ENCODE assay signal across 1 cellular context in genomic region chr3:152593242-152593641, GRCh38.
TF ChIP-seq lines count a peak whose summit lies in the region.

No MANE protein-coding gene starts in this region.

TF ChIP-seq in GM23338, 12 proteins besides CTCF, POLR2A, EP300 and RAD21 (continued from another document):
- TF ChIP-seq REST (IDR thresholded peaks at IDR 0.05; ENCODE audit: unreplicated experiment), result no peak
- no peak for TF ChIP-seq POLR2AphosphoS5 (IDR thresholded peaks at IDR 0.05; ENCODE audit: low read depth)
- no peak for TF ChIP-seq NANOG (IDR thresholded peaks at IDR 0.05; ENCODE audit: borderline replicate concordance)
- no peak for TF ChIP-seq CREB1 (CRISPR knock-in tag; IDR thresholded peaks at IDR 0.05; ENCODE audit: low read depth)
- no peak for TF ChIP-seq JUNB (IDR thresholded peaks at IDR 0.05; ENCODE audit: unreplicated experiment)
- TF ChIP-seq ZNF331 (CRISPR knock-in tag; IDR thresholded peaks at IDR 0.05; ENCODE audit: low read depth), result no peak
- TF ChIP-seq STAT1 (IDR thresholded peaks at IDR 0.05; ENCODE audit: unreplicated experiment), result no peak
TF ChIP-seq in GM23338: peak in this region for 0.
